In the genomic region with DNA sequence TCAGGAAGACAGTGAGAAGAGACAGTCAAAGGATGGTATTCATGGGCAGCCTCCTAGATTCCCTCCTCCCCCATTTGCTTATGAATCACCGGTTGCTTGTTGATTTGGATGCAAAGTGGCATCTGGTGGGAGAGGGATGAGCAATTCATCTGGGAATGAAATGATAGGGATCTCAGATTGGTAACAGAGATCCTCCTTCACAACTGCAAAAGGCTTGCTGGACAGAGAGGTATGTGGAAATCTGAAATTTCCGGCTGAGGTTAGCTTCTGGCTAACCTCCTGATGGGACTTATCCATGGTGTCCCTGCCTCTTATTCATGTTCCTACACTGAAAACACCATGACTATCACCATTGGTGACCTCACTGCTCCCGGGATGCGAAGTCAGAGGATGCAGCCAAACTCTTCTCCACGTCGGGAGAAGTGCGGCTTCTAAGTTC, we compare ENCODE assay signal across 12 cellular contexts. TPM values are rescaled to one million over a fixed set of nuclear protein-coding genes. Genes with fewer than 3 reads are reported as not detected.
A peak's percentile ranks its signal among the peaks of the same experiment; 100 is the strongest.
DNase-seq lines count a peak whose midpoint lies in the region; ATAC-seq, FAIRE-seq and TF ChIP-seq lines count a peak whose summit lies in the region.
"Had no signal": no experiment of that assay in that cellular context is flagged by ENCODE, and none has a peak within 500 bp of the region (broad histone marks: within the 10 kb centered on the region; RNA-seq: fewer than 3 reads in every experiment).

No MANE protein-coding gene starts in this region.

- CTCF ChIA-PET in activated CD8-positive, alpha-beta T cell treated with anti-CD3 and anti-CD28 coated beads for 36 hours (lab: Charles Lee) = no interaction called here

- in situ Hi-C loops in astrocyte of the spinal cord (cut with HindIII; ENCODE audit: low sequenced_read_pairs) = no loop called here

- H3K4me3 ChIP-seq in HUES48 (ENCODE audit: low read depth, low read length) (peak overlapping the region; percentile 48), astrocyte of the spinal cord (ENCODE audit: low read depth, low read length) (no peak overlapping the region), keratinocyte (ENCODE audit: control insufficient read depth in 2 of 3, extremely low read depth in 1 of 3, insufficient read depth in 2 of 3, low read depth in 1 of 3, low read length in 3 of 3) (no peak overlapping the region)

- no peak overlapping the region for H2AFZ ChIP-seq in keratinocyte (ENCODE audit: control insufficient read depth, low read length)

- POLR2A ChIA-PET in activated CD8-positive, alpha-beta T cell treated with anti-CD3 and anti-CD28 coated beads for 36 hours (lab: Charles Lee) = interaction anchor here (0.6 kb wide), 1 partner anchor 27 kb away, joined by 5 read pairs; no protein-coding TSS in a partner anchor

- H3K9ac ChIP-seq in HUES48 (ENCODE audit: low read depth, low read length) (peak overlapping the region; percentile 63), keratinocyte (ENCODE audit: control insufficient read depth, extremely low read depth, insufficient read depth, low read length) (no peak overlapping the region)

- intact Hi-C loops in activated CD8-positive, alpha-beta T cell treated with anti-CD3 and anti-CD28 coated beads for 36 hours (cut with micrococcal nuclease) = no loop called here

- H3K4me1 ChIP-seq in HUES48 (ENCODE audit: control insufficient read depth, insufficient read depth, low read length) = peaks cover 61% of the 10 kb centered on the region
- peaks cover 15% of the 10 kb centered on the region for H3K4me1 ChIP-seq in keratinocyte (ENCODE audit: control insufficient read depth, extremely low read depth, insufficient read depth, low read length)

- FAIRE-seq in keratinocyte (lab: Jason Lieb, UNC) (no peak), GM12892 (lab: Jason Lieb, UNC) (no peak)
- FAIRE-seq: GM12891 had no signal

- TF ChIP-seq CTCF in astrocyte of the spinal cord (IDR thresholded peaks at IDR 0.05; ENCODE audit: low read depth, low read length) (no peak), keratinocyte (optimal IDR thresholded peaks at IDR 0.05 in 1 of 3, IDR thresholded peaks at IDR 0.05 in 1 of 3, conservative IDR thresholded peaks at IDR 0.05 in 1 of 3; ENCODE audit: extremely low read depth in 1 of 3, insufficient read depth in 2 of 3, low read length in 3 of 3) (no peak)
- no peak for TF ChIP-seq CTCF in activated CD8-positive, alpha-beta T cell treated with anti-CD3 and anti-CD28 coated beads for 36 hours (IDR thresholded peaks at IDR 0.05)

- dilution Hi-C loops in keratinocyte (cut with MboI; ENCODE audit: extremely low pct_ligation_motif_present, low sequenced_read_pairs) = no loop called here

- TF ChIP-seq POLR2A in GM12892 (IDR thresholded peaks at IDR 0.05; ENCODE audit: low read depth, low read length) = no peak

- no peaks in the 10 kb centered on the region for H4K20me1 ChIP-seq in keratinocyte (ENCODE audit: control insufficient read depth, extremely low read depth, insufficient read depth, low read length)

- H3K27ac Mint-ChIP-seq in activated CD8-positive, alpha-beta T cell treated with anti-CD3 and anti-CD28 coated beads for 36 hours = no peak overlapping the region
- H3K27ac Mint-ChIP-seq: CD8-positive, alpha-beta T cell; T-helper 1 cell treated with Interleukin-12 subunit alpha and Interleukin-12 subunit beta and Interleukin-4 antibody, amounts not matched to agents 30 μg/mL and 1 μg/mL, for 36 hours had no signal

- no peak for ATAC-seq in GM21390 (IDR thresholded peaks at IDR 0.05; ENCODE audit: unreplicated experiment)
- ATAC-seq in GM21526 (IDR thresholded peaks at IDR 0.05; ENCODE audit: low FRiP score, unreplicated experiment) = no peak
- no peak for ATAC-seq in activated CD8-positive, alpha-beta T cell treated with anti-CD3 and anti-CD28 coated beads for 36 hours
- ATAC-seq: CD8-positive, alpha-beta T cell had no signal

- H3K27me3 ChIP-seq in HUES48 (ENCODE audit: control insufficient read depth, insufficient read depth, low read length) (no peaks in the 10 kb centered on the region), keratinocyte (ENCODE audit: control insufficient read depth, extremely low read depth, insufficient read depth, low read length) (peaks cover 7% of the 10 kb centered on the region)

- no peaks in the 10 kb centered on the region for H3K79me2 ChIP-seq in keratinocyte (ENCODE audit: control insufficient read depth, insufficient read depth, low read length)

- peaks cover 8% of the 10 kb centered on the region for H3K4me1 Mint-ChIP-seq in activated CD8-positive, alpha-beta T cell treated with anti-CD3 and anti-CD28 coated beads for 36 hours (ENCODE audit: low read depth)

- H3K27ac ChIP-seq in HUES48 (ENCODE audit: low read depth, low read length) (peak overlapping the region; percentile 98), keratinocyte (ENCODE audit: control insufficient read depth, insufficient read depth, low read length) (no peak overlapping the region)

- H3K27me3 Mint-ChIP-seq in activated CD8-positive, alpha-beta T cell treated with anti-CD3 and anti-CD28 coated beads for 36 hours = peaks cover 19% of the 10 kb centered on the region

- H3K9me3 ChIP-seq in HUES48 (ENCODE audit: control insufficient read depth, insufficient read depth, low read length) (no peaks in the 10 kb centered on the region), keratinocyte (ENCODE audit: control insufficient read depth, low read depth, low read length) (no peaks in the 10 kb centered on the region)

- H3K36me3 Mint-ChIP-seq in activated CD8-positive, alpha-beta T cell treated with anti-CD3 and anti-CD28 coated beads for 36 hours (ENCODE audit: low read depth) = no peaks in the 10 kb centered on the region
- H3K36me3 Mint-ChIP-seq: CD8-positive, alpha-beta T cell had no signal

- no peaks in the 10 kb centered on the region for H3K9me3 Mint-ChIP-seq in activated CD8-positive, alpha-beta T cell treated with anti-CD3 and anti-CD28 coated beads for 36 hours
- H3K9me3 Mint-ChIP-seq: CD8-positive, alpha-beta T cell; T-helper 1 cell treated with Interleukin-12 subunit alpha and Interleukin-12 subunit beta and Interleukin-4 antibody, amounts not matched to agents 30 μg/mL and 1 μg/mL, for 36 hours had no signal

- no peak overlapping the region for H3K4me3 Mint-ChIP-seq in activated CD8-positive, alpha-beta T cell treated with anti-CD3 and anti-CD28 coated beads for 36 hours
- H3K4me3 Mint-ChIP-seq: CD8-positive, alpha-beta T cell; T-helper 1 cell treated with Interleukin-12 subunit alpha and Interleukin-12 subunit beta and Interleukin-4 antibody, amounts not matched to agents 30 μg/mL and 1 μg/mL, for 36 hours had no signal

- no peak overlapping the region for H3K4me2 ChIP-seq in keratinocyte (ENCODE audit: control insufficient read depth, extremely low read depth, insufficient read depth, low read depth, low read length)

- no peaks in the 10 kb centered on the region for H3K36me3 ChIP-seq in HUES48 (ENCODE audit: control insufficient read depth, insufficient read depth, low read length)
- no peaks in the 10 kb centered on the region for H3K36me3 ChIP-seq in keratinocyte (ENCODE audit: control insufficient read depth in 2 of 2, extremely low read depth in 1 of 2, insufficient read depth in 2 of 2, low read length in 2 of 2)

- DNase-seq in AG20443 (ENCODE audit: low spot score) (peak; percentile 79), astrocyte of the spinal cord (ENCODE audit: low read depth, low spot score) (peak; percentile 24), keratinocyte (ENCODE audit: low read depth, low spot score) (peak; percentile 9), GM12892 (ENCODE audit: insufficient read length) (no peak)
- no peak for DNase-seq in activated CD8-positive, alpha-beta T cell treated with anti-CD3 and anti-CD28 coated beads for 36 hours
- DNase-seq: CD8-positive, alpha-beta T cell; NCI-H1048 had no signal

- H3K9me1 ChIP-seq in keratinocyte (ENCODE audit: control insufficient read depth, extremely low read depth, insufficient read depth, low read length) = peaks cover 3% of the 10 kb centered on the region

RNA-seq across cellular contexts. Expression of gene PODXL, which starts 48.4 kb away (rescaled TPM):
- polyA plus RNA-seq in keratinocyte = 0.04 to 0.08 TPM (median 0.08 TPM) in 3 replicates
- 0.05 TPM for polyA plus RNA-seq in keratinocyte (2011; ENCODE audit: low read depth)
- 0.05 and 0.06 TPM in 2 replicates for polyA plus RNA-seq in keratinocyte (2011; cell fraction: cytosol; rRNA removed)
- 0.08 and 0.17 TPM in 2 replicates for polyA plus RNA-seq in keratinocyte (2011; cell fraction: nucleus; rRNA removed)
- 0.11 and 0.24 TPM in 2 replicates for polyA plus RNA-seq in keratinocyte (2012; ENCODE audit: low replicate concordance)
- polyA minus RNA-seq in keratinocyte = 0.03 to 0.48 TPM in 2 of 3 replicates, not detected in the other
- 9.4 TPM for polyA minus RNA-seq in keratinocyte (2011; cell fraction: cytosol; rRNA and poly(A)+ RNA removed)
- 0.78 and 2.4 TPM in 2 replicates for polyA minus RNA-seq in keratinocyte (2011; cell fraction: nucleus; rRNA and poly(A)+ RNA removed)
- polyA plus RNA-seq in GM12892 (2012; ENCODE audit: missing spikeins) = 0.45 TPM
- total RNA-seq in activated CD8-positive, alpha-beta T cell treated with anti-CD3 and anti-CD28 coated beads for 36 hours = under 1 TPM; 0.45 to 0.51 TPM

Comparison
In these comparisons a context has a peak if more than half of its experiments do, and no peak if none do; other contexts are left out.
1. DNase-seq: peak in AG20443 (single experiment), astrocyte of the spinal cord (single experiment) and keratinocyte (single experiment); none in GM12892 (single experiment) and activated CD8-positive, alpha-beta T cell treated with anti-CD3 and anti-CD28 coated beads for 36 hours (single experiment).